16 cellular contexts compared by ENCODE assay signal in genomic region chr1:8127201-8127641, GRCh38.
DNase-seq lines count a peak whose midpoint lies in the region; ATAC-seq and TF ChIP-seq lines count a peak whose summit lies in the region.
"Had no signal": no experiment of that assay in that cellular context is flagged by ENCODE, and none has a peak within 500 bp of the region (broad histone marks: within the 10 kb centered on the region; RNA-seq: fewer than 3 reads in every experiment).

No MANE protein-coding gene starts in this region.

- H3K36me3 Mint-ChIP-seq in CD4-positive, CD25-positive, alpha-beta regulatory T cell: peaks cover 3% of the 10 kb centered on the region
- H3K36me3 Mint-ChIP-seq in T-helper 17 cell (ENCODE audit: low read depth) (peaks cover 2% of the 10 kb centered on the region), endothelial cell (ENCODE audit: low read depth, unreplicated experiment) (peaks cover 7% of the 10 kb centered on the region)

- no peak overlapping the region for H3K4me2 ChIP-seq in hepatocyte
- H3K4me2 ChIP-seq: GM23338, SK-N-SH had no signal

- H3K4me3 ChIP-seq in CD4-positive, CD25-positive, alpha-beta regulatory T cell (ENCODE audit: low read depth, low read length): no peak overlapping the region
- no peak overlapping the region for H3K4me3 ChIP-seq in hepatocyte
- no peak overlapping the region for H3K4me3 ChIP-seq in sigmoid colon
- H3K4me3 ChIP-seq: GM23338, skin epidermis had no signal

- no peak overlapping the region for H2AFZ ChIP-seq in hepatocyte
- H2AFZ ChIP-seq: GM23338 had no signal

- H3K27ac Mint-ChIP-seq in CD4-positive, CD25-positive, alpha-beta regulatory T cell: peak overlapping the region in 2 of 3 donors; percentile 11 to 60
- H3K27ac Mint-ChIP-seq in T-helper 17 cell: peak overlapping the region; percentile 10
- H3K27ac Mint-ChIP-seq in endothelial cell (ENCODE audit: unreplicated experiment): no peak overlapping the region
- H3K27ac Mint-ChIP-seq: GM23338 had no signal

- TF ChIP-seq EP300 in sigmoid colon (IDR thresholded peaks at IDR 0.05): no peak

- no peak overlapping the region for H3K27ac ChIP-seq in CD4-positive, CD25-positive, alpha-beta regulatory T cell (ENCODE audit: insufficient read depth, low read length, poor library complexity, severe bottlenecking)
- H3K27ac ChIP-seq in hepatocyte (peak overlapping the region; percentile 46), sigmoid colon (peak overlapping the region; percentile 61 to 93 (median 90))

- peaks cover 14% of the 10 kb centered on the region for H3K27me3 Mint-ChIP-seq in CD4-positive, CD25-positive, alpha-beta regulatory T cell
- H3K27me3 Mint-ChIP-seq in T-helper 17 cell (peaks cover 4% of the 10 kb centered on the region), endothelial cell (ENCODE audit: unreplicated experiment) (peaks cover 7% of the 10 kb centered on the region)

- WGBS in hepatocyte (ENCODE audit: low lambda C conversion rate, missing lambda C conversion rate): 83% methylated on average over 3 of the region's 3 CpGs
- WGBS in sigmoid colon, 2 donors: 69 to 89% methylated on average over 3 of the region's 3 CpGs

- no peaks in the 10 kb centered on the region for H3K9me3 ChIP-seq in CD4-positive, CD25-positive, alpha-beta regulatory T cell (ENCODE audit: control insufficient read depth in 2 of 2, low read length in 2 of 2)
- H3K9me3 ChIP-seq in T-helper 17 cell (ENCODE audit: control insufficient read depth, low read length, poor library complexity, severe bottlenecking) (no peaks in the 10 kb centered on the region), hepatocyte (ENCODE audit: low read depth) (no peaks in the 10 kb centered on the region), sigmoid colon (no peaks in the 10 kb centered on the region)
- H3K9me3 ChIP-seq: SK-N-SH had no signal

- TF ChIP-seq CTCF in hepatocyte (IDR thresholded peaks at IDR 0.05; ENCODE audit: poor library complexity) (no peak), sigmoid colon (IDR thresholded peaks at IDR 0.05) (no peak), endothelial cell (IDR thresholded peaks at IDR 0.05; ENCODE audit: unreplicated experiment) (no peak)

- TF ChIP-seq POLR2A in sigmoid colon (IDR thresholded peaks at IDR 0.05): no peak

- H3K4me1 Mint-ChIP-seq in CD4-positive, CD25-positive, alpha-beta regulatory T cell: peaks cover 0 to 10% (median 4%) of the 10 kb centered on the region in 4 donors
- peaks cover 3% of the 10 kb centered on the region for H3K4me1 Mint-ChIP-seq in T-helper 17 cell
- peaks cover 19% of the 10 kb centered on the region for H3K4me1 Mint-ChIP-seq in endothelial cell (ENCODE audit: unreplicated experiment)
- H3K4me1 Mint-ChIP-seq: GM23338 had no signal

- H3K4me3 Mint-ChIP-seq in CD4-positive, CD25-positive, alpha-beta regulatory T cell: no peak overlapping the region
- H3K4me3 Mint-ChIP-seq in T-helper 17 cell (no peak overlapping the region), endothelial cell (ENCODE audit: unreplicated experiment) (no peak overlapping the region)
- H3K4me3 Mint-ChIP-seq: GM23338 had no signal

- intact Hi-C loops in sigmoid colon (cut with DNase I): no loop called here

- H3K9me2 ChIP-seq in hepatocyte (replicated peaks; ENCODE audit: insufficient read depth): no peaks in the 10 kb centered on the region
- H3K9me2 ChIP-seq: SK-N-SH had no signal

- DNase-seq in CD4-positive, CD25-positive, alpha-beta regulatory T cell: no peak
- DNase-seq in T-helper 17 cell: no peak
- DNase-seq in hepatocyte (ENCODE audit: low spot score): no peak
- DNase-seq in sigmoid colon: peak; percentile 61
- DNase-seq in endothelial cell (ENCODE audit: low spot score): no peak
- DNase-seq: activated CD4-positive, CD25-positive, alpha-beta regulatory T cell treated with anti-CD3 and anti-CD28 coated beads, Interleukin-2, amount 50 U/mL, for 72 hours; activated T-cell treated with anti-CD3 and anti-CD28 coated beads, Interleukin-2, amount 50 U/mL, for 1 hour; hypothalamus; NCI-H146; NCI-H526; SK-N-SH had no signal

- no peaks in the 10 kb centered on the region for H4K20me1 ChIP-seq in hepatocyte (ENCODE audit: insufficient read depth, poor library complexity, severe bottlenecking)

- no peaks in the 10 kb centered on the region for H3K79me2 ChIP-seq in hepatocyte

- peaks cover 0 to 4% (median 0%) of the 10 kb centered on the region in 7 donors for H3K9me3 Mint-ChIP-seq in CD4-positive, CD25-positive, alpha-beta regulatory T cell
- peaks cover 6% of the 10 kb centered on the region for H3K9me3 Mint-ChIP-seq in endothelial cell (ENCODE audit: unreplicated experiment)

- ATAC-seq in CD4-positive, CD25-positive, alpha-beta regulatory T cell (ENCODE audit: low read depth in 2 of 2): no peak
- ATAC-seq in T-helper 17 cell (no peak), GM18858 (IDR thresholded peaks at IDR 0.05; ENCODE audit: unreplicated experiment) (no peak), HG03521 (IDR thresholded peaks at IDR 0.05; ENCODE audit: unreplicated experiment) (no peak), GM19395 (IDR thresholded peaks at IDR 0.05; ENCODE audit: unreplicated experiment) (no peak)
- ATAC-seq: GM23338 had no signal

- no peaks in the 10 kb centered on the region for H3K4me1 ChIP-seq in CD4-positive, CD25-positive, alpha-beta regulatory T cell (ENCODE audit: control insufficient read depth, insufficient read depth, low read length, poor library complexity, severe bottlenecking)
- peaks cover 8% of the 10 kb centered on the region for H3K4me1 ChIP-seq in hepatocyte (ENCODE audit: insufficient read depth)
- peaks cover 0 to 45% (median 36%) of the 10 kb centered on the region in 4 donors for H3K4me1 ChIP-seq in sigmoid colon

- H3K27me3 ChIP-seq in CD4-positive, CD25-positive, alpha-beta regulatory T cell (ENCODE audit: control insufficient read depth, insufficient read depth, low read length): no peaks in the 10 kb centered on the region
- H3K27me3 ChIP-seq in hepatocyte: no peaks in the 10 kb centered on the region
- no peaks in the 10 kb centered on the region for H3K27me3 ChIP-seq in sigmoid colon

- no peaks in the 10 kb centered on the region for H3K36me3 ChIP-seq in CD4-positive, CD25-positive, alpha-beta regulatory T cell (ENCODE audit: control insufficient read depth, insufficient read depth, low read length)
- no peaks in the 10 kb centered on the region for H3K36me3 ChIP-seq in hepatocyte (replicated peaks; ENCODE audit: insufficient read depth, low read depth)
- H3K36me3 ChIP-seq in sigmoid colon: no peaks in the 10 kb centered on the region
